2 cellular contexts compared by ENCODE assay signal in the genomic region with DNA sequence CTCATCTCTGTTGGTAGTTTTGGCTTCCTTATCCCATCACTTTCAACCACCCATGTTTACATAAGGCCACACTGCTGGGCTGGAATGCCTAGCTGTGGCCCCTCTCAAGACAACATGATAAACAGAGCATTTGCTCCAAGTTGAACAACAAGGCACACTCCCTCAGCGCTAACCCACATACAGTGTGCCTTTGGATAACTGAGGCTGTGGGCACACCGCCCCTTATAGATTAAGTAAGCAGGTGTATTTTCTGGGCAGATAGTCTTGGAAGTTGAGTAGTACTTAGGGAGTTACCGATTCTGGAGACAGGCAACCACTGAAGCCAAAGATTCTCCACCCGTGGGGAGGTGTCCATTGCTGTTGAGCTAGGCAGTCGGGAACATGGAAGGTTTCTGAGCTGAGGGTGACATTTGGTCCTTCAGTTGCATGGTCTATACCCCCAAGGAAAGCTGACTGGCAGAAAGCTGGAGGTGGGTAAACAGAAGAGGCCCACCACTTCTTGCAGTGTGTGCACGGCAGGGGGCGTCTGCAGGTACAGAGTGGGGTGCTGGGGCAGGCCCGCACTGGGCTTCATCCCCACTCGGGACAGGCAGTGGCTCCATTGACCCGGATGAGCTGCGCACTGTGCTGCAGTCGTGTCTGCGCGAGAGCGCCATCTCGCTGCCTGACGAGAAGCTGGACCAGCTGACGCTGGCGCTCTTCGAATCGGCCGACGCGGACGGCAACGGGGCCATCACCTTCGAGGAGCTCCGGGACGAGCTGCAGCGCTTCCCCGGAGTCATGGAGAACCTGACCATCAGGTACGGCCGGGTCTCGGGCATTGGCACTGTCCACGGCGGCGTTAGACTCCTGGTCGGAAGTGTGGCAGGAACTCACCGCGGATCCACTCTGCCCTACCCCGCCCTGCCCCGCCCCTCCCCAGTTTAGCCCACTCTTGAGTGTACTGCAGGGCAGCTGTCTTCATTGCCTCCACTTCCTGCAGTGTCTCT.
TF ChIP-seq lines count a peak whose summit lies in the region.

No MANE protein-coding gene starts in this region.

TF ChIP-seq in HEK293, 187 proteins besides CTCF, POLR2A, EP300 and RAD21 (continued from another document and continues in another):
- TF ChIP-seq HIC1 (tag by site-specific recombination; IDR thresholded peaks at IDR 0.05): no peak
- TF ChIP-seq KLF16 (tag by site-specific recombination; IDR thresholded peaks at IDR 0.05): peak; percentile 54; the same call in 1 of the 2 replicates
- no peak for TF ChIP-seq SALL2 (tag by site-specific recombination; IDR thresholded peaks at IDR 0.05; ENCODE audit: borderline replicate concordance)
- TF ChIP-seq ZNF558 (tag by site-specific recombination; IDR thresholded peaks at IDR 0.05): no peak
- peak; percentile 55; the same call in 1 of the 2 replicates for TF ChIP-seq ZEB2 (tag by site-specific recombination; IDR thresholded peaks at IDR 0.05)
- TF ChIP-seq ZFP41 (tag by site-specific recombination; IDR thresholded peaks at IDR 0.05; ENCODE audit: borderline replicate concordance): no peak
- no peak for TF ChIP-seq ZNF621 (tag by site-specific recombination; IDR thresholded peaks at IDR 0.05)
- 0 out of 2 replicates have a peak, but pooled peaks have one; percentile 17 for TF ChIP-seq ZSCAN30 (tag by site-specific recombination; IDR thresholded peaks at IDR 0.05)
- peak; percentile 66; the same call in 1 of the 2 replicates for TF ChIP-seq ZNF610 (tag by site-specific recombination; IDR thresholded peaks at IDR 0.05; ENCODE audit: borderline replicate concordance)
- peak; percentile 37; the same call in 1 of the 2 replicates for TF ChIP-seq REST (tag by site-specific recombination; IDR thresholded peaks at IDR 0.05)
- TF ChIP-seq ZNF473 (tag by site-specific recombination; IDR thresholded peaks at IDR 0.05): no peak
- peak; percentile 84 for TF ChIP-seq ZNF335 (tag by site-specific recombination; conservative IDR thresholded peaks at IDR 0.05)
- peak; percentile 64; the same call in 1 of the 2 replicates for TF ChIP-seq ZSCAN5A (tag by site-specific recombination; IDR thresholded peaks at IDR 0.05)
- peak; percentile 59; the same call in 1 of the 2 replicates for TF ChIP-seq ZNF394 (tag by site-specific recombination; IDR thresholded peaks at IDR 0.05; ENCODE audit: borderline replicate concordance)
- TF ChIP-seq ZIC2 (tag by site-specific recombination; IDR thresholded peaks at IDR 0.05): no peak
- TF ChIP-seq PRDM1 (tag by site-specific recombination; IDR thresholded peaks at IDR 0.05): no peak
- peak; percentile 52; the same call in 1 of the 2 replicates for TF ChIP-seq ZNF324 (tag by site-specific recombination; IDR thresholded peaks at IDR 0.05)
- peak; percentile 70; the same call in 1 of the 2 replicates for TF ChIP-seq ZBTB6 (tag by site-specific recombination; IDR thresholded peaks at IDR 0.05)
- peak; percentile 75 for TF ChIP-seq KLF9 (tag by site-specific recombination; IDR thresholded peaks at IDR 0.05; ENCODE audit: low read depth)
- TF ChIP-seq ZNF184 (tag by site-specific recombination; IDR thresholded peaks at IDR 0.05): no peak

TF ChIP-seq in WTC11, 78 proteins besides CTCF, POLR2A, EP300 and RAD21 (continued from another document and continues in another):
- TF ChIP-seq, protein P1, sequence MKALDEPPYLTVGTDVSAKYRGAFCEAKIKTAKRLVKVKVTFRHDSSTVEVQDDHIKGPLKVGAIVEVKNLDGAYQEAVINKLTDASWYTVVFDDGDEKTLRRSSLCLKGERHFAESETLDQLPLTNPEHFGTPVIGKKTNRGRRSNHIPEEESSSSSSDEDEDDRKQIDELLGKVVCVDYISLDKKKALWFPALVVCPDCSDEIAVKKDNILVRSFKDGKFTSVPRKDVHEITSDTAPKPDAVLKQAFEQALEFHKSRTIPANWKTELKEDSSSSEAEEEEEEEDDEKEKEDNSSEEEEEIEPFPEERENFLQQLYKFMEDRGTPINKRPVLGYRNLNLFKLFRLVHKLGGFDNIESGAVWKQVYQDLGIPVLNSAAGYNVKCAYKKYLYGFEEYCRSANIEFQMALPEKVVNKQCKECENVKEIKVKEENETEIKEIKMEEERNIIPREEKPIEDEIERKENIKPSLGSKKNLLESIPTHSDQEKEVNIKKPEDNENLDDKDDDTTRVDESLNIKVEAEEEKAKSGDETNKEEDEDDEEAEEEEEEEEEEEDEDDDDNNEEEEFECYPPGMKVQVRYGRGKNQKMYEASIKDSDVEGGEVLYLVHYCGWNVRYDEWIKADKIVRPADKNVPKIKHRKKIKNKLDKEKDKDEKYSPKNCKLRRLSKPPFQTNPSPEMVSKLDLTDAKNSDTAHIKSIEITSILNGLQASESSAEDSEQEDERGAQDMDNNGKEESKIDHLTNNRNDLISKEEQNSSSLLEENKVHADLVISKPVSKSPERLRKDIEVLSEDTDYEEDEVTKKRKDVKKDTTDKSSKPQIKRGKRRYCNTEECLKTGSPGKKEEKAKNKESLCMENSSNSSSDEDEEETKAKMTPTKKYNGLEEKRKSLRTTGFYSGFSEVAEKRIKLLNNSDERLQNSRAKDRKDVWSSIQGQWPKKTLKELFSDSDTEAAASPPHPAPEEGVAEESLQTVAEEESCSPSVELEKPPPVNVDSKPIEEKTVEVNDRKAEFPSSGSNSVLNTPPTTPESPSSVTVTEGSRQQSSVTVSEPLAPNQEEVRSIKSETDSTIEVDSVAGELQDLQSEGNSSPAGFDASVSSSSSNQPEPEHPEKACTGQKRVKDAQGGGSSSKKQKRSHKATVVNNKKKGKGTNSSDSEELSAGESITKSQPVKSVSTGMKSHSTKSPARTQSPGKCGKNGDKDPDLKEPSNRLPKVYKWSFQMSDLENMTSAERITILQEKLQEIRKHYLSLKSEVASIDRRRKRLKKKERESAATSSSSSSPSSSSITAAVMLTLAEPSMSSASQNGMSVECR (CRISPR knock-in tag; IDR thresholded peaks at IDR 0.05; ENCODE audit: borderline replicate concordance): peak; percentile 39; the same call in 1 of the 2 replicates
- no peak for TF ChIP-seq CBFB (CRISPR knock-in tag; IDR thresholded peaks at IDR 0.05; ENCODE audit: low read depth)
- TF ChIP-seq MYBL2 (CRISPR knock-in tag; IDR thresholded peaks at IDR 0.05): no peak
- peak; percentile 72; the same call in 1 of the 2 replicates for TF ChIP-seq ETV6 (CRISPR knock-in tag; IDR thresholded peaks at IDR 0.05)
- no peak for TF ChIP-seq SMAD4 (CRISPR knock-in tag; IDR thresholded peaks at IDR 0.05)
- TF ChIP-seq OVOL2 (CRISPR knock-in tag; IDR thresholded peaks at IDR 0.05; ENCODE audit: borderline replicate concordance): no peak
- TF ChIP-seq USF2 (CRISPR knock-in tag; IDR thresholded peaks at IDR 0.05): peak; percentile 66
- no peak for TF ChIP-seq HMGA2 (CRISPR knock-in tag; IDR thresholded peaks at IDR 0.05)
- TF ChIP-seq NFYB (CRISPR knock-in tag; conservative IDR thresholded peaks at IDR 0.05; ENCODE audit: low read depth): no peak
- no peak for TF ChIP-seq ZNF425 (CRISPR knock-in tag; conservative IDR thresholded peaks at IDR 0.05)
- TF ChIP-seq ZMAT4 (CRISPR knock-in tag; IDR thresholded peaks at IDR 0.05): no peak
- TF ChIP-seq TEAD1 (CRISPR knock-in tag; IDR thresholded peaks at IDR 0.05): peak; percentile 84; the same call in 1 of the 2 replicates
- no peak for TF ChIP-seq ELF4 (CRISPR knock-in tag; IDR thresholded peaks at IDR 0.05; ENCODE audit: low read depth)
- TF ChIP-seq RORB (CRISPR knock-in tag; IDR thresholded peaks at IDR 0.05): no peak
- TF ChIP-seq, protein P2, sequence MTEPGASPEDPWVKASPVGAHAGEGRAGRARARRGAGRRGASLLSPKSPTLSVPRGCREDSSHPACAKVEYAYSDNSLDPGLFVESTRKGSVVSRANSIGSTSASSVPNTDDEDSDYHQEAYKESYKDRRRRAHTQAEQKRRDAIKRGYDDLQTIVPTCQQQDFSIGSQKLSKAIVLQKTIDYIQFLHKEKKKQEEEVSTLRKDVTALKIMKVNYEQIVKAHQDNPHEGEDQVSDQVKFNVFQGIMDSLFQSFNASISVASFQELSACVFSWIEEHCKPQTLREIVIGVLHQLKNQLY (CRISPR knock-in tag; IDR thresholded peaks at IDR 0.05): no peak
- no peak for TF ChIP-seq E2F1 (CRISPR knock-in tag; IDR thresholded peaks at IDR 0.05)
- TF ChIP-seq ZNF416 (CRISPR knock-in tag; IDR thresholded peaks at IDR 0.05): 0 out of 2 replicates have a peak, but pooled peaks have one; percentile 25
- no peak for TF ChIP-seq ZNF138 (CRISPR knock-in tag; conservative IDR thresholded peaks at IDR 0.05)
- TF ChIP-seq NR3C1 (CRISPR knock-in tag; conservative IDR thresholded peaks at IDR 0.05; ENCODE audit: low read depth): no peak
- TF ChIP-seq MAX (CRISPR knock-in tag; IDR thresholded peaks at IDR 0.05): peak; percentile 91
- TF ChIP-seq HMGXB4 (CRISPR knock-in tag; IDR thresholded peaks at IDR 0.05): peak; percentile 84; the same call in 1 of the 2 replicates
- no peak for TF ChIP-seq ZNF396 (CRISPR knock-in tag; IDR thresholded peaks at IDR 0.05; ENCODE audit: borderline replicate concordance)
- peak; percentile 77 for TF ChIP-seq FOXP4 (CRISPR knock-in tag; IDR thresholded peaks at IDR 0.05)
- no peak for TF ChIP-seq ERG (CRISPR knock-in tag; IDR thresholded peaks at IDR 0.05)
- TF ChIP-seq KAT7 (CRISPR knock-in tag; IDR thresholded peaks at IDR 0.05; ENCODE audit: borderline replicate concordance): no peak
- no peak for TF ChIP-seq ATF3 (CRISPR knock-in tag; conservative IDR thresholded peaks at IDR 0.05)
